Comparison of ENCODE assay signal across 20 cellular contexts in genomic region chr14:55957950-55958349, GRCh38.
DNase-seq lines count a peak whose midpoint lies in the region; ATAC-seq, FAIRE-seq and TF ChIP-seq lines count a peak whose summit lies in the region.
"Had no signal": no experiment of that assay in that cellular context is flagged by ENCODE, and none has a peak within 500 bp of the region (broad histone marks: within the 10 kb centered on the region; RNA-seq: fewer than 3 reads in every experiment).

No MANE protein-coding gene starts in this region.

- ATAC-seq in HG03442 (IDR thresholded peaks at IDR 0.05; ENCODE audit: unreplicated experiment) (no peak), HG03196 (IDR thresholded peaks at IDR 0.05; ENCODE audit: unreplicated experiment) (no peak), HG03045 (IDR thresholded peaks at IDR 0.05; ENCODE audit: unreplicated experiment) (no peak)
- ATAC-seq: Panc1 had no signal

- no peak overlapping the region for H2BK120ac ChIP-seq in H1 (replicated peaks; ENCODE audit: low read depth, low read length)

- no peak overlapping the region for H2BK20ac ChIP-seq in H1 (ENCODE audit: low read length)

- peak overlapping the region; percentile 68 for H3K27ac ChIP-seq in H1 (ENCODE audit: low read depth, low read length)
- H3K27ac ChIP-seq: cardiac muscle cell, thoracic aorta had no signal

- H3K36me3 ChIP-seq in H1 (ENCODE audit: control insufficient read depth in 2 of 4, insufficient read depth in 4 of 4, low read length in 3 of 4): no peaks in the 10 kb centered on the region
- H3K36me3 ChIP-seq: cardiac muscle cell, MG63, thoracic aorta had no signal

- H4K8ac ChIP-seq in H1 (ENCODE audit: extremely low read depth, insufficient read depth, low read length): no peak overlapping the region

- no peaks in the 10 kb centered on the region for H4K20me1 ChIP-seq in H1 (replicated peaks in 1 of 2; ENCODE audit: control insufficient read depth in 1 of 2, insufficient read depth in 2 of 2, low read length in 2 of 2)

- TF ChIP-seq CTCF in H1 (IDR thresholded peaks at IDR 0.05; ENCODE audit: control extremely low read depth in 1 of 3, insufficient read depth in 1 of 3, low read depth in 1 of 3, low read length in 3 of 3): no peak

- no peaks in the 10 kb centered on the region; the same call in 1 of the 2 replicates for H3K23me2 ChIP-seq in H1 (ENCODE audit: low read depth, low read length)

- H3K27me3 ChIP-seq in H1 (replicated peaks in 1 of 4; ENCODE audit: control insufficient read depth in 3 of 4, extremely low read depth in 1 of 4, insufficient read depth in 3 of 4, low read length in 3 of 4): no peaks in the 10 kb centered on the region
- H3K27me3 ChIP-seq: MG63 had no signal

- no peaks in the 10 kb centered on the region for H3K79me2 ChIP-seq in H1 (ENCODE audit: control insufficient read depth in 1 of 2, insufficient read depth in 2 of 2, low read length in 2 of 2)

- no peak overlapping the region for H2BK15ac ChIP-seq in H1 (ENCODE audit: low read length)

- WGBS in H1 (ENCODE audit: extremely low coverage in 1 of 2, insufficient coverage in 1 of 2, insufficient read length in 1 of 2, insufficient replicate concordance in 2 of 2, low coverage in 1 of 2, low lambda C conversion rate in 2 of 2, missing lambda C conversion rate in 1 of 2), 2 experiments: 5% methylated on average over 7 of the region's 7 CpGs; no CpG with 5 or more reads in 1 of the 2 experiments

- H4K91ac ChIP-seq in H1 (replicated peaks; ENCODE audit: insufficient read length, low read length): peak overlapping the region; percentile 81

- H3K9me3 ChIP-seq in H1 (ENCODE audit: insufficient read depth in 2 of 2, low read depth in 1 of 2, low read length in 1 of 2): no peaks in the 10 kb centered on the region
- H3K9me3 ChIP-seq: MG63, thoracic aorta had no signal

- H3K4me3 ChIP-seq in H1 (ENCODE audit: extremely low read depth in 1 of 4, insufficient read depth in 2 of 4, low read depth in 3 of 4, low read length in 4 of 4): peak overlapping the region in 1 of 4 experiments; percentile 43; a peak in 2 of 8 replicates
- H3K4me3 ChIP-seq: cardiac muscle cell, MG63, thoracic aorta had no signal

- H4K5ac ChIP-seq in H1 (ENCODE audit: insufficient read length, low read depth, low read length): no peak overlapping the region

- no peak overlapping the region for H3K56ac ChIP-seq in H1 (replicated peaks; ENCODE audit: insufficient read length, low read depth, low read length)

- H2BK12ac ChIP-seq in H1 (ENCODE audit: low read depth, low read length): peak overlapping the region; percentile 88

- H3K14ac ChIP-seq in H1 (ENCODE audit: insufficient read length): no peak overlapping the region

- peak overlapping the region; percentile 79 for H2BK5ac ChIP-seq in H1 (ENCODE audit: low read depth, low read length)

- no peak overlapping the region; the same call in 1 of the 2 replicates for H2AK5ac ChIP-seq in H1 (ENCODE audit: low read depth, low read length)

- no peak overlapping the region for H2AFZ ChIP-seq in H1 (ENCODE audit: low read length)

- H3K79me1 ChIP-seq in H1 (ENCODE audit: low read depth, low read length): no peaks in the 10 kb centered on the region

- no peak overlapping the region; the same call in 1 of the 2 replicates for H3K18ac ChIP-seq in H1 (ENCODE audit: extremely low read depth, low read length)

- H3K4ac ChIP-seq in H1 (replicated peaks; ENCODE audit: insufficient read length, low read depth, low read length): no peak overlapping the region

- DNase-seq in COLO829 (ENCODE audit: low spot score): peak; percentile 48
- peak; percentile 90 to 92 for DNase-seq in NCI-H526 (lab: John Stamatoyannopoulos, UW)
- DNase-seq in H1 (ENCODE audit: low read depth in 1 of 2, low spot score in 2 of 2): peak; percentile 49 to 81
- DNase-seq in midbrain (lab: John Stamatoyannopoulos, UW): peak; percentile 16
- DNase-seq in NOMO-1 (lab: John Stamatoyannopoulos, UW; ENCODE audit: unreplicated experiment in 2 of 2): no peak
- DNase-seq: activated CD4-positive, CD25-positive, alpha-beta regulatory T cell; activated naive CD8-positive, alpha-beta T cell treated with anti-CD3 and anti-CD28 coated beads, Interleukin-2, amount 10 ng/mL, durations not matched to agents 7 days and 5 days; dermis blood vessel endothelial cell; DMS 273 treated with DMSO at 0.1 percent for 48 hours; GDM1; MG63; NCI-H2081; NCI-H774 had no signal

- peak; percentile 88 for FAIRE-seq in H1 (lab: Jason Lieb, UNC)
- FAIRE-seq: keratinocyte had no signal

- peak in 1 of 2 experiments; percentile 44; a peak in 1 of 3 replicates for TF ChIP-seq EP300 in H1 (IDR thresholded peaks at IDR 0.05; ENCODE audit: borderline replicate concordance in 1 of 2, low read depth in 2 of 2, low read length in 2 of 2)

- no peak overlapping the region for H3K23ac ChIP-seq in H1 (ENCODE audit: insufficient read length)

- POLR2A ChIA-PET in H1 (lab: Charles Lee; ENCODE audit: partially characterized antibody): interaction anchor here (0.8 to 1.3 kb wide), 2 partner anchors 10 to 12 kb away, joined by 3 to 4 read pairs; no protein-coding TSS in a partner anchor

- H3K4me1 ChIP-seq in H1 (replicated peaks in 1 of 4; ENCODE audit: control insufficient read depth in 3 of 4, insufficient read depth in 4 of 4, low read length in 3 of 4): peaks cover 2 to 21% (median 9%) of the 10 kb centered on the region in 4 experiments; a peak in 4 of 7 replicates

- TF ChIP-seq RAD21 in H1 (IDR thresholded peaks at IDR 0.05 in 1 of 2, conservative IDR thresholded peaks at IDR 0.05 in 1 of 2; ENCODE audit: low read depth in 2 of 2, low read length in 2 of 2): peak in 1 of 2 experiments; percentile 9; a peak in 1 of 4 replicates

- no peak overlapping the region for H3K9ac ChIP-seq in H1 (replicated peaks in 1 of 4; ENCODE audit: extremely low read depth in 1 of 4, low read depth in 3 of 4, low read length in 3 of 4)

- peak overlapping the region; percentile 58 to 63 for H3K4me2 ChIP-seq in H1 (ENCODE audit: insufficient read depth in 1 of 2, low read depth in 2 of 2, low read length in 2 of 2)

- CTCF ChIA-PET in H1 (lab: Charles Lee; ENCODE audit: partially characterized antibody): interaction anchor here (0.8 to 1.5 kb wide), 5 partner anchors 10 to 519 kb away, joined by 3 to 6 read pairs (median 3); no protein-coding TSS in a partner anchor

- TF ChIP-seq POLR2A in H1 (IDR thresholded peaks at IDR 0.05; ENCODE audit: control extremely low read depth in 1 of 2, low read depth in 2 of 2, low read length in 2 of 2): no peak

TF ChIP-seq in H1, 55 proteins besides CTCF, POLR2A, EP300 and RAD21 (continues in another document):
- TF ChIP-seq SAP30 (IDR thresholded peaks at IDR 0.05; ENCODE audit: insufficient read depth, insufficient replicate concordance, low read length) (no peak), CHD1 (IDR thresholded peaks at IDR 0.05; ENCODE audit: low read depth, low read length) (no peak), KDM1A (IDR thresholded peaks at IDR 0.05; ENCODE audit: borderline replicate concordance, low read length) (no peak), E2F6 (IDR thresholded peaks at IDR 0.05) (0 out of 2 replicates have a peak, but pooled peaks have one; percentile 30), ASH2L (IDR thresholded peaks at IDR 0.05; ENCODE audit: low read length) (peak; percentile 78), SUZ12 (IDR thresholded peaks at IDR 0.05; ENCODE audit: low read length) (no peak), TEAD4 (IDR thresholded peaks at IDR 0.05; ENCODE audit: low read depth, low read length) (peak; percentile 55; the same call in 1 of the 2 replicates), MAFK (IDR thresholded peaks at IDR 0.05; ENCODE audit: low read depth, low read length) (no peak), CBX8 (IDR thresholded peaks at IDR 0.05; ENCODE audit: borderline replicate concordance, low read depth, low read length) (no peak), BCL11A (IDR thresholded peaks at IDR 0.05; ENCODE audit: low read depth in 2 of 2, low read length in 2 of 2) (peak; percentile 29 to 54)

Comparison
In these comparisons a context has a peak if more than half of its experiments do, and no peak if none do; other contexts are left out.
1. DNase-seq: peak in COLO829 (single experiment), NCI-H526 (2 of 2), H1 (2 of 2) and midbrain (single experiment); none in NOMO-1 (0 of 2).